In the genomic region with DNA sequence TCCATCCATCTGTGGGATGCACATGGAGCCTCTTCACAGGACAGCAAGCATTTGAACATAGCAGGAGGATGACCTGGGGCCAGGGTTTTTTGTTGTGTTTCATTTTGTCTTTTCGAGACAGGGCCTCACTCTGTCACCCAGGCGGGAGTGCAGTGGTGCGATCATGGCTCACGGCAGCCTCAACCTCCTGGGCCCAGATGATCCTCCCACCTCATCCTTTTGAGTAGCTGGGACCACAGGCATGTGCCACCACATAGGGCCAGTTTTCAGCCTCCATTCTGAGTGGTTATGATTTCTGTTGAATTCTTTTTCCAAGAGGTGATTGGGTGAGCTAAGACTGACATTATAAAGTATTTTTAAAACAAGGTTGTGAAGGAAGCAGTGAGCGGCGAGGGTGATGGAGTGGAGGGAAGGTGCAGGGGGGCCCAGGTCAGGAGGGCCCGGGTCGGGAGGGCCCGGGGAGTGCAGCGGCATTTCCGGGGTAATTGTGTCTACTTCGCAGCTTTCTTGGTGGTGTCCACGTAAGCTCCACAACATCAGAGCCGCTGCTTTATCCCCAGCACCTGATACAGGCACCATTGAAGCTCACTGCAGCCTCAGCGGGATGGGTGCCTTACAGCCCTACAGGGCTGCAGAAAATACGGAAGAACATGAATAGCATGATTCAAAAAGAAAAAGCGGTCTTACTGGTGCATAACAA, we compare ENCODE assay signal across 13 cellular contexts.
A peak's percentile ranks its signal among the peaks of the same experiment; 100 is the strongest.
DNase-seq lines count a peak whose midpoint lies in the region; ATAC-seq and FAIRE-seq lines count a peak whose summit lies in the region.
"Had no signal": no experiment of that assay in that cellular context is flagged by ENCODE, and none has a peak within 500 bp of the region (broad histone marks: within the 10 kb centered on the region; RNA-seq: fewer than 3 reads in every experiment).

No MANE protein-coding gene starts in this region.

- H3K27ac ChIP-seq in skin epidermis, result peak overlapping the region in 19 of 21 experiments; percentile 19 to 85 (median 72)
- H3K27ac ChIP-seq: HL-60 had no signal

- H3K4me3 ChIP-seq in skin epidermis, result no peak overlapping the region
- H3K4me3 ChIP-seq: GM23338 had no signal

- no peak for FAIRE-seq in urothelium cell line (lab: Jason Lieb, UNC)
- FAIRE-seq: colon had no signal

- ATAC-seq in GM18868 (IDR thresholded peaks at IDR 0.05; ENCODE audit: unreplicated experiment), result peak; percentile 72
- ATAC-seq in GM21528 (IDR thresholded peaks at IDR 0.05; ENCODE audit: low FRiP score, unreplicated experiment), result peak; percentile 54
- peak; percentile 50 for ATAC-seq in HG03442 (IDR thresholded peaks at IDR 0.05; ENCODE audit: unreplicated experiment)
- ATAC-seq in HG02623 (IDR thresholded peaks at IDR 0.05; ENCODE audit: unreplicated experiment), result no peak
- ATAC-seq: GM23338 had no signal

- DNase-seq in activated CD4-positive, alpha-beta T cell treated with anti-CD3 and anti-CD28 coated beads for 4 hours, result no peak
- DNase-seq in urothelium cell line (ENCODE audit: low spot score), result no peak
- DNase-seq: activated CD8-positive, alpha-beta T cell treated with anti-CD3 and anti-CD28 coated beads, Interleukin-2, amount 10 ng/mL, durations not matched to agents 7 days and 5 days; NCI-H226; stimulated activated CD4-positive, alpha-beta T cell treated with anti-CD3 and anti-CD28 coated beads, Interleukin-4, amount 100 ng/mL, for 1 hour had no signal
